Comparison of ENCODE assay signal across 28 cellular contexts in the genomic region with DNA sequence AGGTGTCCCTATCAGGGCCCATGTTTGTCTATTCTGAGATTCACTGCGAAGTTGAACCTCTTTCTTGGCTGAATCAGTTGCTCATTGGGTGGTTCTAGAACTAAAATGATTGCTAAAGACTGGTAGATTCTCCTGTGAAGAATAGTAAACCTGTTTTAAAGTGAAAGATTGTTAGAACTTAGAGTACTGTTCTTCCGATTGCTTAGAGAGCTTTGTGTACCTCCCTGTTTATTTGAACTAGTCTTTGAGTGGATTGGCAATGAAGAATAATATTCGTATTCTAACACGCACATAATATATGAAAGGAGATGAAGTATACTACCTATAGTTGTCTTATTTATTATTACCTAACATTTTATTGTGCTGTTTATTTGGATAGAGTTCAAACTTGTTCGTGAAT.
"Had no signal": no experiment of that assay in that cellular context is flagged by ENCODE, and none has a peak within 500 bp of the region (broad histone marks: within the 10 kb centered on the region; RNA-seq: fewer than 3 reads in every experiment).

No MANE protein-coding gene starts in this region.

- H3K27me3 Mint-ChIP-seq: progenitor cell of endocrine pancreas; stimulated activated naive B cell treated with anti-CD40 and anti-IgM and Interleukin-4, amounts not matched to agents 10 μg/mL and 1 μg/mL and 100 μg/mL, for 72 hours had no signal

- H3K4me1 Mint-ChIP-seq: nephron progenitor cell, neural progenitor cell had no signal

- H3K36me3 Mint-ChIP-seq: natural killer cell, neural progenitor cell had no signal

- H3K27me3 ChIP-seq: heart left ventricle, neural progenitor cell, neutrophil, ovary, right atrium auricular region, right lobe of liver, stomach, testis, tibial artery, vagina had no signal

- H3K36me3 ChIP-seq: heart left ventricle, left ventricle myocardium inferior, neural progenitor cell, neutrophil, ovary, right atrium auricular region, right lobe of liver, stomach, tibial artery, vagina had no signal

- H3K9me3 ChIP-seq: heart left ventricle, left ventricle myocardium inferior, neutrophil, ovary, right atrium auricular region, right lobe of liver, stomach, testis, tibial artery, vagina had no signal

- H3K27ac ChIP-seq: heart left ventricle, left ventricle myocardium inferior, neural progenitor cell, neutrophil, ovary, right atrium auricular region, right lobe of liver, stomach, testis, tibial artery, vagina had no signal

- H3K4me3 Mint-ChIP-seq: immature natural killer cell; natural killer cell; nephron progenitor cell; neural progenitor cell; stimulated activated naive B cell treated with anti-CD40 and anti-IgM and Interleukin-4, amounts not matched to agents 10 μg/mL and 1 μg/mL and 100 μg/mL, for 72 hours had no signal

- ATAC-seq: heart left ventricle; left colon; natural killer cell; right lobe of liver; stimulated activated naive CD8-positive, alpha-beta T cell treated with anti-CD3 and anti-CD28 coated beads, Interleukin-15, Interleukin-2, amounts not matched to agents 100 U/mL and 50 U/mL, for 24 hours had no signal

- H3K27ac Mint-ChIP-seq: natural killer cell; nephron progenitor cell; neural progenitor cell; progenitor cell of endocrine pancreas; stimulated activated naive B cell treated with anti-CD40 and anti-IgM and Interleukin-4, amounts not matched to agents 10 μg/mL and 1 μg/mL and 100 μg/mL, for 72 hours had no signal

- H3K4me3 ChIP-seq: heart left ventricle, left ventricle myocardium inferior, neural progenitor cell, ovary, right atrium auricular region, right lobe of liver, smooth muscle cell, stomach, testis, tibial artery, vagina had no signal

- H3K9me3 Mint-ChIP-seq: immature natural killer cell, natural killer cell, nephron progenitor cell, neural progenitor cell had no signal

- DNase-seq: heart left ventricle; hypothalamus; immature natural killer cell; kidney; left colon; left ventricle myocardium inferior; mammary epithelial cell; mesenchymal stem cell; natural killer cell; nephron progenitor cell; occipital lobe; ovary; right lobe of liver; stimulated activated CD4-positive, alpha-beta T cell treated with anti-CD3 and anti-CD28 coated beads, Interleukin-1b, Interleukin-23, amount 100 ng/mL, for 48 hours; stimulated activated CD4-positive, alpha-beta T cell treated with anti-CD3 and anti-CD28 coated beads, Interleukin-2, amount 100 ng/mL, for 48 hours; stimulated activated CD4-positive, alpha-beta T cell treated with anti-CD3 and anti-CD28 coated beads, Interleukin-4, amount 100 ng/mL, for 4 hours; stimulated activated CD8-positive, alpha-beta memory T cell treated with anti-CD3 and anti-CD28 coated beads, Interleukin-4, amount 100 ng/mL, for 48 hours; stimulated activated naive B cell treated with anti-CD40 and anti-IgM and Interleukin-4, amounts not matched to agents 10 μg/mL and 1 μg/mL and 100 μg/mL, for 72 hours; stimulated activated naive CD8-positive, alpha-beta T cell treated with anti-CD3 and anti-CD28 coated beads, Interleukin-15, Interleukin-2, amounts not matched to agents 100 U/mL and 50 U/mL, for 24 hours; stomach; testis; tibial artery had no signal

- H3K4me1 ChIP-seq: neural progenitor cell, right atrium auricular region, right lobe of liver, stomach, testis, tibial artery, vagina had no signal
